27 cellular contexts compared by ENCODE assay signal in genomic region chr11:72633068-72633467, GRCh38. TPM values are rescaled to one million over a fixed set of nuclear protein-coding genes. Genes with fewer than 3 reads are reported as not detected.
DNase-seq lines count a peak whose midpoint lies in the region; ATAC-seq and TF ChIP-seq lines count a peak whose summit lies in the region.
"Had no signal": no experiment of that assay in that cellular context is flagged by ENCODE, and none has a peak within 500 bp of the region (broad histone marks: within the 10 kb centered on the region; RNA-seq: fewer than 3 reads in every experiment).

No MANE protein-coding gene starts in this region.

- H3K9ac ChIP-seq in subcutaneous abdominal adipose tissue (ENCODE audit: low read length in 5 of 5): no peak overlapping the region

- H3K9me3 ChIP-seq in adrenal gland (replicated peaks in 1 of 3): no peaks in the 10 kb centered on the region
- no peaks in the 10 kb centered on the region for H3K9me3 ChIP-seq in esophagus muscularis mucosa
- no peaks in the 10 kb centered on the region for H3K9me3 ChIP-seq in subcutaneous abdominal adipose tissue (ENCODE audit: control insufficient read depth in 5 of 5, low read length in 5 of 5)
- no peaks in the 10 kb centered on the region for H3K9me3 ChIP-seq in ovary
- H3K9me3 ChIP-seq: BLaER1 treated with 17β-estradiol and CSF1 and Interleukin-3, amounts not matched to agents 10 nM and 100 nM; breast epithelium; Caco-2; Peyer's patch; SJSA1; thoracic aorta had no signal

- TF ChIP-seq POLR2A in adrenal gland (IDR thresholded peaks at IDR 0.05): no peak
- TF ChIP-seq POLR2A in esophagus muscularis mucosa (IDR thresholded peaks at IDR 0.05; ENCODE audit: low read depth): no peak
- TF ChIP-seq POLR2A in ovary (IDR thresholded peaks at IDR 0.05): no peak

- peaks cover 6 to 50% of the 10 kb centered on the region in 2 donors for H3K4me1 ChIP-seq in adrenal gland (replicated peaks in 1 of 2)
- peaks cover 82 to 99% (median 88%) of the 10 kb centered on the region in 4 donors for H3K4me1 ChIP-seq in esophagus muscularis mucosa
- H3K4me1 ChIP-seq in subcutaneous abdominal adipose tissue (ENCODE audit: control insufficient read depth in 5 of 5, insufficient read depth in 5 of 5, low read length in 5 of 5): peaks cover 0 to 97% (median 43%) of the 10 kb centered on the region in 5 donors
- H3K4me1 ChIP-seq in ovary (ENCODE audit: insufficient read depth): peaks cover 1% of the 10 kb centered on the region
- H3K4me1 ChIP-seq: breast epithelium, Caco-2, SJSA1 had no signal

- H3K27ac Mint-ChIP-seq in nephron progenitor cell: peak overlapping the region; percentile 55
- H3K27ac Mint-ChIP-seq: memory B cell, T-cell had no signal

- intact Hi-C loops in adrenal gland (cut with DNase I): no loop called here
- intact Hi-C loops in esophagus muscularis mucosa (cut with DNase I): no loop called here
- intact Hi-C loops in ovary (cut with DNase I): no loop called here
- intact Hi-C loops in posterior vena cava (cut with DNase I): no loop called here

- no peak for TF ChIP-seq CTCF in adrenal gland (IDR thresholded peaks at IDR 0.05)
- no peak for TF ChIP-seq CTCF in esophagus muscularis mucosa (IDR thresholded peaks at IDR 0.05)
- no peak for TF ChIP-seq CTCF in nephron progenitor cell (IDR thresholded peaks at IDR 0.05)
- no peak for TF ChIP-seq CTCF in ovary (IDR thresholded peaks at IDR 0.05)

- H3K4me3 Mint-ChIP-seq in nephron progenitor cell: no peak overlapping the region
- H3K4me3 Mint-ChIP-seq: activated T-cell treated with anti-CD3 and anti-CD28 coated beads, Interleukin-2, amount 50 U/mL, for 4 hours; endodermal cell; memory B cell; naive B cell; T-cell had no signal

- H3K4me3 ChIP-seq in adrenal gland (no peak overlapping the region), esophagus muscularis mucosa (no peak overlapping the region), subcutaneous abdominal adipose tissue (ENCODE audit: low read depth in 1 of 5, low read length in 5 of 5) (peak overlapping the region in 2 of 5 donors; percentile 2 to 16), ovary (no peak overlapping the region)
- H3K4me3 ChIP-seq: BLaER1 treated with 17β-estradiol and CSF1 and Interleukin-3, amounts not matched to agents 10 nM and 100 nM; breast epithelium; coronary artery; Peyer's patch; SJSA1; skin epidermis; thoracic aorta had no signal

- H3K4me1 Mint-ChIP-seq in nephron progenitor cell: peaks cover 29% of the 10 kb centered on the region
- H3K4me1 Mint-ChIP-seq: T-cell had no signal

- H3K27me3 ChIP-seq in adrenal gland: no peaks in the 10 kb centered on the region
- H3K27me3 ChIP-seq in esophagus muscularis mucosa: no peaks in the 10 kb centered on the region
- H3K27me3 ChIP-seq in subcutaneous abdominal adipose tissue (ENCODE audit: control insufficient read depth in 5 of 5, insufficient read depth in 4 of 5, low read length in 5 of 5): peaks cover 2 to 13% (median 10%) of the 10 kb centered on the region in 5 donors
- no peaks in the 10 kb centered on the region for H3K27me3 ChIP-seq in ovary
- H3K27me3 ChIP-seq: breast epithelium, Peyer's patch, SJSA1 had no signal

- peaks cover 15% of the 10 kb centered on the region for H3K27me3 Mint-ChIP-seq in nephron progenitor cell (ENCODE audit: low read depth, poor library complexity)

- no peak for TF ChIP-seq EP300 in esophagus muscularis mucosa (IDR thresholded peaks at IDR 0.05)
- no peak for TF ChIP-seq EP300 in ovary (IDR thresholded peaks at IDR 0.05)

- H3K27ac ChIP-seq in adrenal gland (peak overlapping the region in 3 of 5 donors; percentile 26 to 91 (median 67)), esophagus muscularis mucosa (replicated peaks in 1 of 4) (peak overlapping the region; percentile 40 to 83 (median 66)), subcutaneous abdominal adipose tissue (ENCODE audit: low read depth, low read length) (peak overlapping the region; percentile 85), ovary (no peak overlapping the region)
- H3K27ac ChIP-seq: BLaER1 treated with 17β-estradiol and CSF1 and Interleukin-3, amounts not matched to agents 10 nM and 100 nM; SJSA1; thoracic aorta had no signal

- H3K36me3 ChIP-seq in adrenal gland (replicated peaks in 1 of 2) (no peaks in the 10 kb centered on the region), esophagus muscularis mucosa (peaks cover 0 to 14% (median 0%) of the 10 kb centered on the region in 4 donors), subcutaneous abdominal adipose tissue (ENCODE audit: control insufficient read depth in 5 of 5, insufficient read depth in 5 of 5, low read length in 5 of 5) (peaks cover 0 to 11% (median 0%) of the 10 kb centered on the region in 5 donors), ovary (no peaks in the 10 kb centered on the region)
- H3K36me3 ChIP-seq: BLaER1 treated with 17β-estradiol and CSF1 and Interleukin-3, amounts not matched to agents 10 nM and 100 nM; breast epithelium; Peyer's patch; SJSA1; thoracic aorta had no signal

- no peaks in the 10 kb centered on the region for H3K9me3 Mint-ChIP-seq in nephron progenitor cell
- H3K9me3 Mint-ChIP-seq: activated T-cell treated with anti-CD3 and anti-CD28 coated beads, Interleukin-2, amount 50 U/mL, for 4 hours; endodermal cell; memory B cell; naive B cell; T-cell had no signal

- DNase-seq in adrenal gland: peak in 1 of 7 donors; percentile 35
- no peak for DNase-seq in esophagus muscularis mucosa (ENCODE audit: extremely low spot score)
- no peak for DNase-seq in nephron progenitor cell
- no peak for DNase-seq in ovary
- DNase-seq in posterior vena cava (ENCODE audit: low spot score): no peak
- DNase-seq in H4 (ENCODE audit: low spot score): no peak
- DNase-seq: activated CD4-positive, CD25-positive, alpha-beta regulatory T cell treated with anti-CD3 and anti-CD28 coated beads, Interleukin-2, amount 50 U/mL, for 72 hours; activated T-cell treated with anti-CD3 and anti-CD28 coated beads, Interleukin-2, amount 50 U/mL, for 4 hours; Caco-2; DMS79; endodermal cell; Kasumi-1; naive B cell; NCI-H187; NCI-H2171 treated with DMSO at 0.1 percent for 48 hours; NCI-H526; Peyer's patch; T-cell had no signal

- WGBS in adrenal gland, 4 donors: 64 to 100% (median 78%) methylated on average over 2 to 4 of the region's 4 CpGs
- WGBS in esophagus muscularis mucosa: 100% methylated on average over 1 of the region's 4 CpGs
- 80 to 88% (median 81%) methylated on average over 4 of the region's 4 CpGs for WGBS in ovary, 3 donors

- H3K36me3 Mint-ChIP-seq in nephron progenitor cell (ENCODE audit: low read depth): no peaks in the 10 kb centered on the region
- H3K36me3 Mint-ChIP-seq: memory B cell, naive B cell, T-cell had no signal

- no peak for ATAC-seq in HG03135 (IDR thresholded peaks at IDR 0.05; ENCODE audit: unreplicated experiment)
- ATAC-seq: activated T-cell treated with anti-CD3 and anti-CD28 coated beads, Interleukin-2, amount 50 U/mL, for 4 hours; T-cell had no signal

RNA-seq across cellular contexts. Expression of gene PDE2A, which starts 41.2 kb away (rescaled TPM):
- total RNA-seq in adrenal gland: 100 to 1,000 TPM in 2 of 8 donors, 10 to 100 TPM in 6; 52.3 to 226 (median 60.8) TPM
- 100 to 1,000 TPM in 1 of 3 donors, 10 to 100 TPM in 2; 70.4 to 106 (median 82.5) TPM for polyA plus RNA-seq in adrenal gland
- total RNA-seq in esophagus muscularis mucosa: 10 to 100 TPM; 40.6 to 68.8 (median 47.6) TPM
- 10 to 100 TPM in 6 of 7 donors, 1 to 10 TPM in 1; 8.3 to 28.8 (median 11.4) TPM for total RNA-seq in ovary
- polyA plus RNA-seq in ovary: 10 to 100 TPM; 17.6 to 44.0 TPM
- 10 to 100 TPM; 33.0 to 38.8 TPM for total RNA-seq in posterior vena cava
- total RNA-seq in H4 (2014; rRNA removed; shearing (Covaris generic)): 2.6 and 3.0 TPM in 2 replicates
- total RNA-seq: SJSA1 had no signal

Comparison
In these comparisons a context has a peak if more than half of its experiments do, and no peak if none do; other contexts are left out.
1. H3K27ac ChIP-seq: peak in adrenal gland (3 of 5), esophagus muscularis mucosa (4 of 4) and subcutaneous abdominal adipose tissue (single experiment); none in ovary (0 of 2).